ENCODE assay signal across 25 cellular contexts in the genomic region with DNA sequence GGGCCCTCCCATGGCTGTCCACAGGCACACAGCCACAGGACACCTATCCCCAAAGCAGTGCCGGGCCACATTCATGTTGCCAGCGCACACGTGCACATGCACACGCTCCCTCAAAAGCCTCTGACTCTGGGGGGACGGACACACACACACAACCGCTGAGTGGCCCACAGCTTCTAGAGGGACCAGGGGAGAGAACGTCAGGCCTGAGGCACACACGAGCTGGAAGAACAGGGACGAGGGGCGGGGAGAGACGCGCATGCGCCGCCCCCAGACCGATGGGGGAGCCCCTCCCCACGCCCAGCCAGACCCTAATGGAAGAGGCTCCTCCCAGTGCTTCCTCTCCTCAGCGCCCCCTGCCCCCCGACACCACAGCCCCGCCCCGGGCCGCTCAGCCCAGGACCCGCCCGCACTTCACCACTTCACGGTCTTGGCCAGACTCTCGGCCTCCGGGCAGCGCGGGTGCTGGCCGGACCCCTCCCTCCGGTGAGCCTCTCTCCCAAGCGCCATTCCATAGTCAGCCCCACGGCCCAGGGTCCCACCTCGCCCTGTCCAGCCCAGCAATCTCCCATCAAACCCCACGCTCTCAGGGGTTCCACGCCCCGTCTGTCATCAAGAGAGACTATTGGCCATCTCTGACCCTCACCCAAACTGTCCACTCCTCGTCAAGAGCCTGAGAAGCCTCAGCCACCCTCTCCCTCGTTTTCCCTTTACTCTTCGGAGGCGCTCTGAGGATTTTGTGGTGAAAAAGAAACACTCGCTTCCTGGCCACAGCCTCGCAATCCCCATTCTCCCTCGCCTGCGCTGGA. TPM values are rescaled to one million over a fixed set of nuclear protein-coding genes. Genes with fewer than 3 reads are reported as not detected.
DNase-seq lines count a peak whose midpoint lies in the region; ATAC-seq and TF ChIP-seq lines count a peak whose summit lies in the region.
"Had no signal": no experiment of that assay in that cellular context is flagged by ENCODE, and none has a peak within 500 bp of the region (broad histone marks: within the 10 kb centered on the region; RNA-seq: fewer than 3 reads in every experiment).

No MANE protein-coding gene starts in this region.

- WGBS in HUES64 = 34% methylated on average over 44 of the region's 44 CpGs

- H3K4me1 Mint-ChIP-seq in chondrocyte (ENCODE audit: low read depth) = peaks cover 11% of the 10 kb centered on the region

- no peak overlapping the region for H3K27ac Mint-ChIP-seq in chondrocyte (ENCODE audit: unreplicated experiment)
- H3K27ac Mint-ChIP-seq: activated CD4-positive, alpha-beta memory T cell treated with anti-CD3 and anti-CD28 coated beads for 36 hours; naive thymus-derived CD4-positive, alpha-beta T cell had no signal

- no peaks in the 10 kb centered on the region for H3K9me3 Mint-ChIP-seq in chondrocyte (ENCODE audit: low read depth)
- H3K9me3 Mint-ChIP-seq: activated CD4-positive, alpha-beta memory T cell treated with anti-CD3 and anti-CD28 coated beads for 36 hours; activated naive CD8-positive, alpha-beta T cell treated with anti-CD3 and anti-CD28 coated beads, Interleukin-2, amount 10 ng/mL, durations not matched to agents 7 days and 5 days had no signal

- peaks cover 15% of the 10 kb centered on the region for H3K4me1 ChIP-seq in HUES64 (ENCODE audit: insufficient read depth, low read length)
- H3K4me1 ChIP-seq: prostate gland had no signal

- no peaks in the 10 kb centered on the region for H3K36me3 ChIP-seq in HUES64 (ENCODE audit: insufficient read depth, low read length)
- H3K36me3 ChIP-seq: prostate gland had no signal

- H3K36me3 Mint-ChIP-seq in chondrocyte (ENCODE audit: low read depth) = no peaks in the 10 kb centered on the region
- H3K36me3 Mint-ChIP-seq: activated CD4-positive, alpha-beta memory T cell treated with anti-CD3 and anti-CD28 coated beads for 36 hours; activated naive CD8-positive, alpha-beta T cell treated with anti-CD3 and anti-CD28 coated beads, Interleukin-2, amount 10 ng/mL, durations not matched to agents 7 days and 5 days had no signal

- no peak for ATAC-seq in HG03565 (IDR thresholded peaks at IDR 0.05; ENCODE audit: unreplicated experiment)
- ATAC-seq: HepG2 had no signal

- H3K4me3 Mint-ChIP-seq in chondrocyte (ENCODE audit: unreplicated experiment) = no peak overlapping the region
- H3K4me3 Mint-ChIP-seq: activated CD4-positive, alpha-beta memory T cell treated with anti-CD3 and anti-CD28 coated beads for 36 hours had no signal

- no peak for TF ChIP-seq CTCF in chondrocyte (IDR thresholded peaks at IDR 0.05)

- no peak overlapping the region for H3K9ac ChIP-seq in HUES64 (ENCODE audit: low read depth, low read length)

- H3K27me3 ChIP-seq in HUES64 (ENCODE audit: insufficient read depth, low read length) = peaks cover 54% of the 10 kb centered on the region

- no peaks in the 10 kb centered on the region for H3K9me3 ChIP-seq in HUES64 (ENCODE audit: insufficient read depth, low read depth, low read length)
- H3K9me3 ChIP-seq: prostate gland had no signal

- peaks cover 44% of the 10 kb centered on the region for H3K27me3 Mint-ChIP-seq in chondrocyte (ENCODE audit: low read depth)

- DNase-seq in chondrocyte (ENCODE audit: low spot score) (peak; percentile 76), left kidney (ENCODE audit: low read depth, low spot score) (peak; percentile 56), substantia nigra (lab: John Stamatoyannopoulos, UW) (peak in 1 of 49 donors; percentile 77), NCI-H2171 (lab: John Stamatoyannopoulos, UW) (no peak), NCI-H2029 treated with DMSO at 0.1 percent for 48 hours (lab: John Stamatoyannopoulos, UW) (no peak), NCI-H1436 (lab: John Stamatoyannopoulos, UW) (no peak)
- DNase-seq: activated CD4-positive, alpha-beta memory T cell treated with anti-CD3 and anti-CD28 coated beads for 36 hours; activated naive CD8-positive, alpha-beta T cell treated with anti-CD3 and anti-CD28 coated beads, Interleukin-2, amount 10 ng/mL, durations not matched to agents 7 days and 5 days; activated T-cell treated with anti-CD3 and anti-CD28 coated beads, Interleukin-2, amount 50 U/mL, for 1 hour; Calu3; GOT3; naive thymus-derived CD4-positive, alpha-beta T cell; NCI-H1417 treated with DMSO at 0.1 percent for 48 hours; NCI-H2227 treated with DMSO at 0.1 percent for 48 hours; stimulated activated CD8-positive, alpha-beta memory T cell treated with anti-CD3 and anti-CD28 coated beads, Interleukin-4, amount 100 ng/mL, for 48 hours had no signal

- H3K27ac ChIP-seq in HUES64 (ENCODE audit: low read depth, low read length) (no peak overlapping the region), substantia nigra (ENCODE audit: low read depth, low read length, poor library complexity, severe bottlenecking) (peak overlapping the region; percentile 17)
- H3K27ac ChIP-seq: prostate gland, RWPE1, VCaP had no signal

- peak overlapping the region; percentile 40 for H3K4me3 ChIP-seq in HUES64 (ENCODE audit: low read length)
- H3K4me3 ChIP-seq: prostate gland, smooth muscle cell had no signal

RNA-seq across cellular contexts. Expression of gene NRXN2, which starts 11.7 kb away (rescaled TPM):
- polyA plus RNA-seq in HUES64 (2013, experiment 1 of 2) = 6.2 TPM
- polyA plus RNA-seq in HUES64 (2013, experiment 2 of 2) = 8.9 TPM
- total RNA-seq in chondrocyte = 1.1 to 3.0 TPM (median 1.8 TPM) in 3 replicates
- total RNA-seq: Calu3, dermis microvascular lymphatic vessel endothelial cell, HepG2, M059J had no signal
- polyA plus RNA-seq: HepG2; naive thymus-derived CD4-positive, alpha-beta T cell had no signal

RNA-seq across cellular contexts. Expression of gene RASGRP2, which starts 32.6 kb away (rescaled TPM):
- polyA plus RNA-seq in HUES64 (2013, experiment 1 of 2) = 17.1 TPM
- polyA plus RNA-seq in HUES64 (2013, experiment 2 of 2) = 13.6 TPM
- 4.7 to 11.4 TPM (median 10.1 TPM) in 3 replicates for total RNA-seq in chondrocyte
- total RNA-seq: Calu3, HepG2 had no signal
- polyA plus RNA-seq: mammary epithelial cell had no signal

RNA-seq across cellular contexts. Expression of gene PYGM, which starts 48.4 kb away (rescaled TPM):
- 2.8 TPM for polyA plus RNA-seq in HUES64 (2013, experiment 1 of 2)
- 2.5 TPM for polyA plus RNA-seq in HUES64 (2013, experiment 2 of 2)
- total RNA-seq in chondrocyte = 0.65 to 1.6 TPM (median 1.2 TPM) in 3 replicates

Comparison
In these comparisons a context has a peak if more than half of its experiments do, and no peak if none do; other contexts are left out.
1. DNase-seq: peak in chondrocyte (single experiment) and left kidney (single experiment); none in NCI-H2171 (single experiment), NCI-H2029 treated with DMSO at 0.1 percent for 48 hours (single experiment) and NCI-H1436 (single experiment).